10 cellular contexts compared by ENCODE assay signal in the genomic region with DNA sequence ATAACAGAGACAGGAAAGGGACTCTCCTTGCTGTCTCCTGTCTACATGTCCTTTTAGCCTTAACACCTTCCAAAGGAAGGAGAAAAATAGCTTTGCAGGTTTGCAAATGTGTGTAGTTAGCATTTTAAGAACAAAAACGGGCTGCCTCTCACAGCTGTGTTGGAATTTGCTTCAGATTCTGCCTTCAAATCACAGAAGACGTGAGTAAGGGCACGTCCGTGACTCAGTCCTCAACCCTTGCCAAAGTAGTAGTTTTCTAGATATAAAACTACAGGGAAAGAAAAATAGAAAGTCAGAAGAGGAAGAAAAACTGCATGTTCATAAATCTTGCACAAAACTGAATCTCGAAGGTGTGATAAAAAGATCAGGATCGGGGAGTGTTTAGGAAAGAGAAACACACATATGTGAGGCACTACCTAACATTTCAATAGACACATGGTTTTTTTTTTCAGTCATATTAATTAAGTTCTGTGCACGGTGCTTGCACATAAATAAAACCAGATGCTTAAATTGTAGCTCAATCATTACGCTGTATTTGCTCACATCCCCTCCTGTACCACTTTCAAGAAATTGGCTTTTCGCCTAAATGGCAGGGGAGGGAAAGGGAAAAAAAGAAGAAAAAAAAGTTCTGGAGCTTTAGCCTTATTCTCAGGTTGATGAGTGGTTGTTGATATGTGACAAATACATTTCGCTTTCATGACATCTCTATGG.
DNase-seq lines count a peak whose midpoint lies in the region; ATAC-seq, FAIRE-seq and TF ChIP-seq lines count a peak whose summit lies in the region.
"Had no signal": no experiment of that assay in that cellular context is flagged by ENCODE, and none has a peak within 500 bp of the region (broad histone marks: within the 10 kb centered on the region; RNA-seq: fewer than 3 reads in every experiment).

No MANE protein-coding gene starts in this region.

- H3K27me3 ChIP-seq in endothelial cell of umbilical vein (ENCODE audit: control insufficient read depth in 2 of 2, insufficient read depth in 2 of 2, low read length in 2 of 2): no peaks in the 10 kb centered on the region
- H3K27me3 ChIP-seq: thyroid gland had no signal

- dilution Hi-C loops in endothelial cell of umbilical vein (cut with MboI; ENCODE audit: extremely low pct_ligation_motif_present, low sequenced_read_pairs): no loop called here

- intact Hi-C loops in endothelial cell of umbilical vein (cut with micrococcal nuclease): loop anchor here (2.0 kb wide), 1 partner anchor 72 kb away; the partner anchor contains the start of gene P3H2

- no TSS peak for BruUV-seq in endothelial cell of umbilical vein (replicated peaks; lab: Mats Ljungman, UMichigan)

- TF ChIP-seq CTCF in endothelial cell of umbilical vein (IDR thresholded peaks at IDR 0.05; ENCODE audit: extremely low read depth in 1 of 2, insufficient read depth in 1 of 2, low read depth in 1 of 2, low read length in 2 of 2) (no peak), omental fat pad (IDR thresholded peaks at IDR 0.05) (no peak)

- H2AFZ ChIP-seq in endothelial cell of umbilical vein (ENCODE audit: low read depth, low read length): peak overlapping the region; percentile 71

- peak; percentile 59 for DNase-seq in GM03348 (ENCODE audit: low spot score)
- peak; percentile 82 for DNase-seq in NOMO-1 treated with dmso at 0.1 percent for 144 hours (lab: John Stamatoyannopoulos, UW; ENCODE audit: unreplicated experiment)
- DNase-seq in endothelial cell of umbilical vein (ENCODE audit: low read depth, low spot score): peak; percentile 46
- peak; percentile 27 for DNase-seq in omental fat pad (ENCODE audit: low spot score)
- no peak for DNase-seq in SKM-1 treated with dmso at 0.1 percent for 144 hours (lab: John Stamatoyannopoulos, UW; ENCODE audit: unreplicated experiment)
- DNase-seq: DND-41, thyroid gland had no signal

- CTCF ChIA-PET in endothelial cell of umbilical vein (lab: Charles Lee): interaction anchor here (0.9 to 1.7 kb wide), 5 partner anchors 10 to 290 kb away, joined by 3 to 4 read pairs (median 3); partner anchors contain the start of gene CLDN1

- H3K4me2 ChIP-seq in endothelial cell of umbilical vein (ENCODE audit: insufficient read depth, low read length): peak overlapping the region; percentile 32

- H3K4me1 ChIP-seq in endothelial cell of umbilical vein (ENCODE audit: control insufficient read depth, extremely low read depth, insufficient read depth, low read length): peaks cover 2% of the 10 kb centered on the region
- H3K4me1 ChIP-seq: thyroid gland had no signal

- H4K20me1 ChIP-seq in endothelial cell of umbilical vein (replicated peaks; ENCODE audit: control insufficient read depth, extremely low read depth, insufficient read depth, low read length): no peaks in the 10 kb centered on the region

- no peaks in the 10 kb centered on the region for H3K36me3 ChIP-seq in endothelial cell of umbilical vein (ENCODE audit: control insufficient read depth in 2 of 2, extremely low read depth in 1 of 2, insufficient read depth in 2 of 2, low read length in 2 of 2)
- H3K36me3 ChIP-seq: thyroid gland had no signal

- no peaks in the 10 kb centered on the region for H3K9me1 ChIP-seq in endothelial cell of umbilical vein (replicated peaks; ENCODE audit: control insufficient read depth, extremely low read depth, insufficient read depth, low read length)

- TF ChIP-seq POLR2A in endothelial cell of umbilical vein (IDR thresholded peaks at IDR 0.05; ENCODE audit: low read depth, low read length): no peak

- no peak for FAIRE-seq in endothelial cell of umbilical vein (lab: Jason Lieb, UNC)

- no peak overlapping the region for H3K4me3 ChIP-seq in endothelial cell of umbilical vein (replicated peaks in 1 of 3; ENCODE audit: insufficient read depth in 1 of 3, low read depth in 1 of 3, low read length in 3 of 3)
- H3K4me3 ChIP-seq: thyroid gland had no signal

- H3K79me2 ChIP-seq in endothelial cell of umbilical vein (ENCODE audit: control insufficient read depth, insufficient read depth, low read length): no peaks in the 10 kb centered on the region

- ATAC-seq in omental fat pad (ENCODE audit: low FRiP score): peak; percentile 88
- ATAC-seq in HG02852 (IDR thresholded peaks at IDR 0.05; ENCODE audit: unreplicated experiment): no peak
- no peak for ATAC-seq in GM21528 (IDR thresholded peaks at IDR 0.05; ENCODE audit: low FRiP score, unreplicated experiment)
- ATAC-seq in GM21381 (IDR thresholded peaks at IDR 0.05; ENCODE audit: unreplicated experiment): no peak

- no peak overlapping the region for H3K27ac ChIP-seq in endothelial cell of umbilical vein (ENCODE audit: insufficient read depth, low read depth, low read length)
- H3K27ac ChIP-seq: thyroid gland had no signal

- no peak overlapping the region for H3K9ac ChIP-seq in endothelial cell of umbilical vein (replicated peaks; ENCODE audit: extremely low read depth, insufficient read depth, low read length)

- no peaks in the 10 kb centered on the region for H3K9me3 ChIP-seq in endothelial cell of umbilical vein (replicated peaks; ENCODE audit: control insufficient read depth, insufficient read depth, low read length)
- H3K9me3 ChIP-seq: thyroid gland had no signal

- POLR2A ChIA-PET in endothelial cell of umbilical vein (lab: Charles Lee): no interaction called here

TF ChIP-seq in endothelial cell of umbilical vein, 7 proteins besides CTCF, POLR2A, EP300 and RAD21:
- TF ChIP-seq FOS (IDR thresholded peaks at IDR 0.05; ENCODE audit: borderline replicate concordance, insufficient read depth, low read length): no peak
- no peak for TF ChIP-seq MAX (IDR thresholded peaks at IDR 0.05; ENCODE audit: insufficient read depth, insufficient read length)
- no peak for TF ChIP-seq EZH2 (IDR thresholded peaks at IDR 0.05; ENCODE audit: borderline replicate concordance, low read depth, low read length, severe bottlenecking)
- TF ChIP-seq GATA2 (IDR thresholded peaks at IDR 0.05; ENCODE audit: insufficient read depth, insufficient read length, low read depth, low read length): no peak
- no peak for TF ChIP-seq POLR2AphosphoS5 (IDR thresholded peaks at IDR 0.05; ENCODE audit: insufficient read depth, low read depth, low read length)
- TF ChIP-seq JUN (IDR thresholded peaks at IDR 0.05; ENCODE audit: borderline replicate concordance, insufficient read depth, insufficient read length, low read depth): no peak
- TF ChIP-seq MYC (IDR thresholded peaks at IDR 0.05; ENCODE audit: low read depth, low read length): no peak
